Comparison of ENCODE assay signal across 12 cellular contexts in genomic region chr1:154321609-154321934, GRCh38. TPM values are rescaled to one million over a fixed set of nuclear protein-coding genes. Genes with fewer than 3 reads are reported as not detected.
"Had no signal": no experiment of that assay in that cellular context is flagged by ENCODE, and none has a peak within 500 bp of the region (broad histone marks: within the 10 kb centered on the region; RNA-seq: fewer than 3 reads in every experiment).

No MANE protein-coding gene starts in this region.

RNA-seq across cellular contexts. Expression of gene AQP10, which starts 0.7 kb away (rescaled TPM):
- total RNA-seq: activated B cell treated with CpG ODN at 0.5 μM for 24 hours; activated CD4-positive, alpha-beta memory T cell treated with anti-CD3 and anti-CD28 coated beads for 36 hours; activated CD4-positive, alpha-beta T cell treated with anti-CD3 and anti-CD28 coated beads, Interleukin-2, amount 10 ng/mL, durations not matched to agents 24 days and 14 days; activated CD8-positive, alpha-beta memory T cell treated with anti-CD3 and anti-CD28 coated beads for 36 hours; activated naive CD8-positive, alpha-beta T cell treated with anti-CD3 and anti-CD28 coated beads, Interleukin-2, amount 10 ng/mL, durations not matched to agents 7 days and 5 days; activated T-cell treated with anti-CD3 and anti-CD28 coated beads, Interleukin-2, amount 50 U/mL, for 4 hours; activated T-cell treated with anti-CD3 and anti-CD28 coated beads, Interleukin-2, amount 50 U/mL, for 72 hours; activated T-helper 1 cell treated with anti-CD3 and anti-CD28 coated beads, Interleukin-12 subunit alpha, Interleukin-12 subunit beta, Interleukin-2, Interleukin-4 antibody, amounts not matched to agents 30 ng/mL and 10 ng/mL and 1 ng/mL, durations not matched to agents 14 hours and 24 hours and 36 hours; activated T-helper 2 cell treated with anti-CD3 and anti-CD28 coated beads, Interferon-gamma antibody, Interleukin-2, Interleukin-4, amounts not matched to agents 10 μg/mL and 5 μg/mL and 100 μg/mL, durations not matched to agents 14 hours and 24 hours and 36 hours; ascending aorta; bronchial epithelial cell; cerebellum had no signal
